1 cellular context compared by ENCODE assay signal in the genomic region with DNA sequence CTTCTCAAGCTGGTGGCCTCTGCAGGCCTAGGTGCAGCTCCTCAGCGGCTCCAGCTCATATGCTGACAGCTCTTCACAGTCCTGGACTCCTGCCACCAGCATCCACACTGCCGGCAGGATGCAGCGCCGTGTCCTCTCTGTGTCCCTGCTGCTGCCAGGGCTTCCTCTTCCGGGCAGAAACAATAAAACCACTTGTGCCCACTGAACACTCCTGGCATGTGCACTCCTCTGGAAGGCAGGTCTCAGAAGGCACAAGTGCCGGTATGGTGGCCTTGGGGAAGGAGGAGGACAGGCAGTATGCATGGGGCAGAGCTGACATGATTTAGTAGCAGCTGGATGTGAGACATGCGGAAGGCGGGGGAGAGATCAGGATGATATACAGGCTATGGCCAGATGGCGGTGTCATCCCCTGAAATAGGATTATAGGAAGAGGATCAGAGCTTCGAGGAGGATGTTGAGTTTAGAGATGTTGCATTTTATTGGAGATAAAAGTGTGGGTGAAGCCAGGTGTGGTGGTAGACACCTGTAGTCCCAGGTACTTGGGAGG.
TF ChIP-seq lines count a peak whose summit lies in the region.

No MANE protein-coding gene starts in this region.

TF ChIP-seq in neural cell, 6 proteins besides CTCF, POLR2A, EP300 and RAD21 (continued from another document):
- TF ChIP-seq, protein P1, sequence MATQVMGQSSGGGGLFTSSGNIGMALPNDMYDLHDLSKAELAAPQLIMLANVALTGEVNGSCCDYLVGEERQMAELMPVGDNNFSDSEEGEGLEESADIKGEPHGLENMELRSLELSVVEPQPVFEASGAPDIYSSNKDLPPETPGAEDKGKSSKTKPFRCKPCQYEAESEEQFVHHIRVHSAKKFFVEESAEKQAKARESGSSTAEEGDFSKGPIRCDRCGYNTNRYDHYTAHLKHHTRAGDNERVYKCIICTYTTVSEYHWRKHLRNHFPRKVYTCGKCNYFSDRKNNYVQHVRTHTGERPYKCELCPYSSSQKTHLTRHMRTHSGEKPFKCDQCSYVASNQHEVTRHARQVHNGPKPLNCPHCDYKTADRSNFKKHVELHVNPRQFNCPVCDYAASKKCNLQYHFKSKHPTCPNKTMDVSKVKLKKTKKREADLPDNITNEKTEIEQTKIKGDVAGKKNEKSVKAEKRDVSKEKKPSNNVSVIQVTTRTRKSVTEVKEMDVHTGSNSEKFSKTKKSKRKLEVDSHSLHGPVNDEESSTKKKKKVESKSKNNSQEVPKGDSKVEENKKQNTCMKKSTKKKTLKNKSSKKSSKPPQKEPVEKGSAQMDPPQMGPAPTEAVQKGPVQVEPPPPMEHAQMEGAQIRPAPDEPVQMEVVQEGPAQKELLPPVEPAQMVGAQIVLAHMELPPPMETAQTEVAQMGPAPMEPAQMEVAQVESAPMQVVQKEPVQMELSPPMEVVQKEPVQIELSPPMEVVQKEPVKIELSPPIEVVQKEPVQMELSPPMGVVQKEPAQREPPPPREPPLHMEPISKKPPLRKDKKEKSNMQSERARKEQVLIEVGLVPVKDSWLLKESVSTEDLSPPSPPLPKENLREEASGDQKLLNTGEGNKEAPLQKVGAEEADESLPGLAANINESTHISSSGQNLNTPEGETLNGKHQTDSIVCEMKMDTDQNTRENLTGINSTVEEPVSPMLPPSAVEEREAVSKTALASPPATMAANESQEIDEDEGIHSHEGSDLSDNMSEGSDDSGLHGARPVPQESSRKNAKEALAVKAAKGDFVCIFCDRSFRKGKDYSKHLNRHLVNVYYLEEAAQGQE (IDR thresholded peaks at IDR 0.05; ENCODE audit: borderline replicate concordance): no peak
- TF ChIP-seq POLR2AphosphoS5 (IDR thresholded peaks at IDR 0.05): no peak
- no peak for TF ChIP-seq EZH2 (IDR thresholded peaks at IDR 0.05; ENCODE audit: borderline replicate concordance, insufficient read depth, low read length, poor library complexity, severe bottlenecking)
- TF ChIP-seq MXI1 (conservative IDR thresholded peaks at IDR 0.05; ENCODE audit: poor library complexity, severe bottlenecking): no peak
- no peak for TF ChIP-seq SMC3 (conservative IDR thresholded peaks at IDR 0.05; ENCODE audit: poor library complexity)
